In the genomic region with DNA sequence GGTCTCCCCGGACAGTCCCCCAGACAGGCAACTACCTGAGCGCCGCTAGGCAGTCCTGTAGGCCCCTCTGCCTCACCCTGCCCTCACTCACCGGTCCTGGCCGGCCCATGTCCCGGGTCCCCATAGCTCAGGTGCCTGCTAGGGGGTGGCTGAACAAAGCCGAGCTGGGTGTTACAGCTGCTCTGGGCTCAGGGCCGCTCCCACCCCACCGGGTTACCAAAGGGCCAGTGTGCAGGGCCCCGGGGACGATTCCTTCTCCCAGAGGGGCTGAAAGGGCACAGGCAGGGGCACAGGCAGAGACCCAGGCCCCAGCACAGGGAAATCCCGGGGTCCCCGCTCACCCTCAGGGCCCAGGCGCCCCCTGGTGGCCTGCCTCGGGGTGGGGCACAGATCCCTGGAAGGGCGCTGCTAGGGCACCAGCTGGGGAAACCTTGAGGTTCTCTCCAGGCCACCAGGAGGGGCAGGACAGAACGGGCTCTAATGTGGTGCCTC, we compare ENCODE assay signal across 9 cellular contexts.
DNase-seq lines count a peak whose midpoint lies in the region; ATAC-seq, FAIRE-seq and TF ChIP-seq lines count a peak whose summit lies in the region.
"Had no signal": no experiment of that assay in that cellular context is flagged by ENCODE, and none has a peak within 500 bp of the region (broad histone marks: within the 10 kb centered on the region; RNA-seq: fewer than 3 reads in every experiment).

No MANE protein-coding gene starts in this region.

- no peak overlapping the region for H2BK5ac ChIP-seq in H1 (ENCODE audit: low read depth, low read length)

- no peak overlapping the region for H2BK12ac ChIP-seq in H1 (ENCODE audit: low read depth, low read length)

- no peaks in the 10 kb centered on the region for H3K23me2 ChIP-seq in H1 (ENCODE audit: low read depth, low read length)

- H4K91ac ChIP-seq in H1 (replicated peaks; ENCODE audit: insufficient read length, low read length): no peak overlapping the region

- H3K9me3 ChIP-seq in H1 (ENCODE audit: insufficient read depth in 2 of 2, low read depth in 1 of 2, low read length in 1 of 2) (peaks cover 0 to 2% of the 10 kb centered on the region in 2 experiments; a peak in 1 of 4 replicates), stomach (no peaks in the 10 kb centered on the region)

- H2BK120ac ChIP-seq in H1 (replicated peaks; ENCODE audit: low read depth, low read length): no peak overlapping the region

- no peak overlapping the region for H4K5ac ChIP-seq in H1 (ENCODE audit: insufficient read length, low read depth, low read length)

- H3K4ac ChIP-seq in H1 (replicated peaks; ENCODE audit: insufficient read length, low read depth, low read length): no peak overlapping the region

- CTCF ChIA-PET in activated CD4-positive, alpha-beta memory T cell treated with anti-CD3 and anti-CD28 coated beads, Interleukin-2, amount 10 ng/mL, durations not matched to agents 7 days and 5 days (lab: Charles Lee): interaction anchor here (0.6 to 5.8 kb wide), 25 partner anchors 9 to 316 kb away, joined by 3 to 133 read pairs (median 5); a partner anchor contains a TSS
- CTCF ChIA-PET in H1 (lab: Charles Lee; ENCODE audit: partially characterized antibody): interaction anchor here (0.6 to 16.1 kb wide), 62 partner anchors 10 to 384 kb away, joined by 3 to 234 read pairs (median 6); a partner anchor contains a TSS

- H3K36me3 ChIP-seq in H1 (ENCODE audit: control insufficient read depth in 2 of 4, insufficient read depth in 4 of 4, low read length in 3 of 4): no peaks in the 10 kb centered on the region
- H3K36me3 ChIP-seq in stomach: no peaks in the 10 kb centered on the region

- H3K4me1 ChIP-seq in H1 (replicated peaks in 1 of 4; ENCODE audit: control insufficient read depth in 3 of 4, insufficient read depth in 4 of 4, low read length in 3 of 4) (peaks cover 0 to 2% (median 0%) of the 10 kb centered on the region in 4 experiments; a peak in 1 of 7 replicates), stomach (peaks cover 0 to 26% (median 18%) of the 10 kb centered on the region in 4 donors)

- no peak overlapping the region for H2AFZ ChIP-seq in H1 (ENCODE audit: low read length)

- H4K8ac ChIP-seq in H1 (ENCODE audit: extremely low read depth, insufficient read depth, low read length): peak overlapping the region; percentile 72; the same call in 1 of the 2 replicates

- WGBS in H1 (ENCODE audit: extremely low coverage in 1 of 2, insufficient coverage in 1 of 2, insufficient read length in 1 of 2, insufficient replicate concordance in 2 of 2, low coverage in 1 of 2, low lambda C conversion rate in 2 of 2, missing lambda C conversion rate in 1 of 2), 2 experiments: 70% methylated on average over 13 of the region's 17 CpGs; no CpG with 5 or more reads in 1 of the 2 experiments
- 29 to 49% (median 37%) methylated on average over 10 to 17 of the region's 17 CpGs for WGBS in stomach, 5 donors

- H3K4me1 Mint-ChIP-seq in activated CD4-positive, alpha-beta memory T cell treated with anti-CD3 and anti-CD28 coated beads, Interleukin-2, amount 10 ng/mL, durations not matched to agents 7 days and 5 days: no peaks in the 10 kb centered on the region
- no peaks in the 10 kb centered on the region for H3K4me1 Mint-ChIP-seq in natural killer cell treated with Interleukin-12 subunit alpha and Interleukin-12 subunit beta and Interleukin-15 and Interleukin-18, amount 100 ng/mL, for 72 hours (ENCODE audit: low read depth in 2 of 2)

- H3K9ac ChIP-seq in H1 (replicated peaks in 1 of 4; ENCODE audit: extremely low read depth in 1 of 4, low read depth in 3 of 4, low read length in 3 of 4): no peak overlapping the region

- H3K27ac ChIP-seq in H1 (ENCODE audit: low read depth, low read length) (no peak overlapping the region), stomach (peak overlapping the region in 1 of 5 donors; percentile 14)

- H2BK20ac ChIP-seq in H1 (ENCODE audit: low read length): no peak overlapping the region

- H3K4me3 ChIP-seq in H1 (ENCODE audit: extremely low read depth in 1 of 4, insufficient read depth in 2 of 4, low read depth in 3 of 4, low read length in 4 of 4) (no peak overlapping the region), stomach (no peak overlapping the region)

- peak in 2 of 3 experiments; percentile 86 to 98; a peak in 3 of 4 replicates for TF ChIP-seq CTCF in H1 (IDR thresholded peaks at IDR 0.05; ENCODE audit: control extremely low read depth in 1 of 3, insufficient read depth in 1 of 3, low read depth in 1 of 3, low read length in 3 of 3)
- peak in 5 of 7 experiments; percentile 64 to 95 (median 87) for TF ChIP-seq CTCF in stomach (IDR thresholded peaks at IDR 0.05)

- no peaks in the 10 kb centered on the region for H3K27me3 ChIP-seq in H1 (replicated peaks in 1 of 4; ENCODE audit: control insufficient read depth in 3 of 4, extremely low read depth in 1 of 4, insufficient read depth in 3 of 4, low read length in 3 of 4)
- peaks cover 0 to 25% (median 4%) of the 10 kb centered on the region in 3 donors for H3K27me3 ChIP-seq in stomach

- peaks cover 2% of the 10 kb centered on the region for H3K27me3 Mint-ChIP-seq in activated CD4-positive, alpha-beta memory T cell treated with anti-CD3 and anti-CD28 coated beads, Interleukin-2, amount 10 ng/mL, durations not matched to agents 7 days and 5 days
- H3K27me3 Mint-ChIP-seq in natural killer cell treated with Interleukin-12 subunit alpha and Interleukin-12 subunit beta and Interleukin-15 and Interleukin-18, amount 100 ng/mL, for 72 hours: peaks cover 10 to 17% of the 10 kb centered on the region in 2 donors

- no peak overlapping the region for H2BK15ac ChIP-seq in H1 (ENCODE audit: low read length)

- H3K4me3 Mint-ChIP-seq in activated CD4-positive, alpha-beta memory T cell treated with anti-CD3 and anti-CD28 coated beads, Interleukin-2, amount 10 ng/mL, durations not matched to agents 7 days and 5 days: no peak overlapping the region
- H3K4me3 Mint-ChIP-seq in natural killer cell treated with Interleukin-12 subunit alpha and Interleukin-12 subunit beta and Interleukin-15 and Interleukin-18, amount 100 ng/mL, for 72 hours: no peak overlapping the region
- H3K4me3 Mint-ChIP-seq: T-helper 1 cell treated with Interleukin-12 subunit alpha and Interleukin-12 subunit beta and Interleukin-4 antibody, amounts not matched to agents 30 μg/mL and 1 μg/mL, for 36 hours had no signal

- intact Hi-C loops in stomach (cut with DNase I; ENCODE audit: low total_unique reads): loop anchor here (10.0 kb wide), 1 partner anchor 233 kb away; no protein-coding TSS in a partner anchor

- H3K56ac ChIP-seq in H1 (replicated peaks; ENCODE audit: insufficient read length, low read depth, low read length): no peak overlapping the region

- TF ChIP-seq EP300 in H1 (IDR thresholded peaks at IDR 0.05; ENCODE audit: borderline replicate concordance in 1 of 2, low read depth in 2 of 2, low read length in 2 of 2) (no peak), stomach (IDR thresholded peaks at IDR 0.05) (no peak)

- H3K14ac ChIP-seq in H1 (ENCODE audit: insufficient read length): no peak overlapping the region

- H2AK5ac ChIP-seq in H1 (ENCODE audit: low read depth, low read length): no peak overlapping the region

- H3K27ac Mint-ChIP-seq in activated CD4-positive, alpha-beta memory T cell treated with anti-CD3 and anti-CD28 coated beads, Interleukin-2, amount 10 ng/mL, durations not matched to agents 7 days and 5 days: no peak overlapping the region
- no peak overlapping the region for H3K27ac Mint-ChIP-seq in natural killer cell treated with Interleukin-12 subunit alpha and Interleukin-12 subunit beta and Interleukin-15 and Interleukin-18, amount 100 ng/mL, for 72 hours
- H3K27ac Mint-ChIP-seq: T-helper 1 cell treated with Interleukin-12 subunit alpha and Interleukin-12 subunit beta and Interleukin-4 antibody, amounts not matched to agents 30 μg/mL and 1 μg/mL, for 36 hours had no signal

- H3K23ac ChIP-seq in H1 (ENCODE audit: insufficient read length): no peak overlapping the region

- ATAC-seq in natural killer cell treated with Interleukin-12 subunit alpha and Interleukin-12 subunit beta and Interleukin-15 and Interleukin-18, amount 100 ng/mL, for 72 hours: peak in 1 of 2 donors; percentile 53

- no peak for TF ChIP-seq POLR2A in H1 (IDR thresholded peaks at IDR 0.05; ENCODE audit: control extremely low read depth in 1 of 2, low read depth in 2 of 2, low read length in 2 of 2)
- no peak for TF ChIP-seq POLR2A in stomach (IDR thresholded peaks at IDR 0.05)

- H3K79me1 ChIP-seq in H1 (ENCODE audit: low read depth, low read length): 0 out of 2 replicates have a peak, but pooled peaks cover 3% of the 10 kb centered on the region

- DNase-seq in EH (ENCODE audit: low read depth) (peak; percentile 48), LoVo (ENCODE audit: low spot score) (peak; percentile 16), H1 (ENCODE audit: low read depth in 1 of 2, low spot score in 2 of 2) (peak; percentile 29 to 97), stomach (peak; percentile 71), hippocampal formation (lab: John Stamatoyannopoulos, UW) (no peak), NCI-H510A treated with DMSO at 0.1 percent for 48 hours (lab: John Stamatoyannopoulos, UW) (no peak)
- DNase-seq in activated CD4-positive, alpha-beta memory T cell treated with anti-CD3 and anti-CD28 coated beads, Interleukin-2, amount 10 ng/mL, durations not matched to agents 7 days and 5 days: peak; percentile 70
- DNase-seq in natural killer cell treated with Interleukin-12 subunit alpha and Interleukin-12 subunit beta and Interleukin-15 and Interleukin-18, amount 100 ng/mL, for 72 hours (ENCODE audit: low spot score): peak; percentile 65

- no peaks in the 10 kb centered on the region for H3K36me3 Mint-ChIP-seq in activated CD4-positive, alpha-beta memory T cell treated with anti-CD3 and anti-CD28 coated beads, Interleukin-2, amount 10 ng/mL, durations not matched to agents 7 days and 5 days (ENCODE audit: low read depth)
- H3K36me3 Mint-ChIP-seq in natural killer cell treated with Interleukin-12 subunit alpha and Interleukin-12 subunit beta and Interleukin-15 and Interleukin-18, amount 100 ng/mL, for 72 hours: no peaks in the 10 kb centered on the region

- no peak overlapping the region; the same call in 1 of the 2 replicates for H3K18ac ChIP-seq in H1 (ENCODE audit: extremely low read depth, low read length)

- peaks cover 2 to 6% of the 10 kb centered on the region in 2 experiments for H4K20me1 ChIP-seq in H1 (replicated peaks in 1 of 2; ENCODE audit: control insufficient read depth in 1 of 2, insufficient read depth in 2 of 2, low read length in 2 of 2)

- no peak overlapping the region for H3K4me2 ChIP-seq in H1 (ENCODE audit: insufficient read depth in 1 of 2, low read depth in 2 of 2, low read length in 2 of 2)

- no peak for FAIRE-seq in H1 (lab: Jason Lieb, UNC)

- no peaks in the 10 kb centered on the region for H3K9me3 Mint-ChIP-seq in activated CD4-positive, alpha-beta memory T cell treated with anti-CD3 and anti-CD28 coated beads, Interleukin-2, amount 10 ng/mL, durations not matched to agents 7 days and 5 days
- no peaks in the 10 kb centered on the region for H3K9me3 Mint-ChIP-seq in natural killer cell treated with Interleukin-12 subunit alpha and Interleukin-12 subunit beta and Interleukin-15 and Interleukin-18, amount 100 ng/mL, for 72 hours
- H3K9me3 Mint-ChIP-seq: T-helper 1 cell treated with Interleukin-12 subunit alpha and Interleukin-12 subunit beta and Interleukin-4 antibody, amounts not matched to agents 30 μg/mL and 1 μg/mL, for 36 hours had no signal

- H3K79me2 ChIP-seq in H1 (ENCODE audit: control insufficient read depth in 1 of 2, insufficient read depth in 2 of 2, low read length in 2 of 2): no peaks in the 10 kb centered on the region; a peak in 1 of 4 replicates

- POLR2A ChIA-PET in activated CD4-positive, alpha-beta memory T cell treated with anti-CD3 and anti-CD28 coated beads, Interleukin-2, amount 10 ng/mL, durations not matched to agents 7 days and 5 days (lab: Charles Lee): interaction anchor here (1.2 to 1.8 kb wide), 3 partner anchors 240 to 258 kb away, joined by 3 to 7 read pairs (median 6); no protein-coding TSS in a partner anchor
- POLR2A ChIA-PET in H1 (lab: Charles Lee; ENCODE audit: partially characterized antibody): interaction anchor here (0.6 to 1.6 kb wide), 4 partner anchors 26 to 214 kb away, joined by 3 to 4 read pairs (median 4); no protein-coding TSS in a partner anchor

- peak; percentile 89 to 93 for TF ChIP-seq RAD21 in H1 (IDR thresholded peaks at IDR 0.05 in 1 of 2, conservative IDR thresholded peaks at IDR 0.05 in 1 of 2; ENCODE audit: low read depth in 2 of 2, low read length in 2 of 2)

Comparison
In these comparisons a context has a peak if more than half of its experiments do, and no peak if none do; other contexts are left out.
1. DNase-seq: peak in EH (single experiment), LoVo (single experiment), activated CD4-positive, alpha-beta memory T cell treated with anti-CD3 and anti-CD28 coated beads, Interleukin-2, amount 10 ng/mL, durations not matched to agents 7 days and 5 days (single experiment), H1 (2 of 2), natural killer cell treated with Interleukin-12 subunit alpha and Interleukin-12 subunit beta and Interleukin-15 and Interleukin-18, amount 100 ng/mL, for 72 hours (single experiment) and stomach (single experiment); none in hippocampal formation (0 of 2) and NCI-H510A treated with DMSO at 0.1 percent for 48 hours (single experiment).